ENCODE assay signal across 18 cellular contexts in genomic region chr1:67761054-67761453, GRCh38.
DNase-seq lines count a peak whose midpoint lies in the region; ATAC-seq and TF ChIP-seq lines count a peak whose summit lies in the region.
"Had no signal": no experiment of that assay in that cellular context is flagged by ENCODE, and none has a peak within 500 bp of the region (broad histone marks: within the 10 kb centered on the region; RNA-seq: fewer than 3 reads in every experiment).

No MANE protein-coding gene starts in this region.

- H3F3A ChIP-seq in GM23248 (ENCODE audit: insufficient read depth): peaks cover 36% of the 10 kb centered on the region

- H2AFZ ChIP-seq in GM23248: no peak overlapping the region

- H3K79me2 ChIP-seq in GM23248 (ENCODE audit: insufficient read depth): peaks cover 92% of the 10 kb centered on the region

- H3K9me2 ChIP-seq in GM23248 (ENCODE audit: insufficient read depth): no peaks in the 10 kb centered on the region

- no peaks in the 10 kb centered on the region for H3K36me3 Mint-ChIP-seq in immature natural killer cell
- H3K36me3 Mint-ChIP-seq: CD14-positive monocyte, mesothelial cell of epicardium had no signal

- 47% methylated on average over 2 of the region's 2 CpGs for WGBS in GM23248 (ENCODE audit: low coverage in 1 of 2, low lambda C conversion rate in 2 of 2, missing lambda C conversion rate in 2 of 2), 2 experiments
- 67 to 76% methylated on average over 2 of the region's 2 CpGs for WGBS in gastroesophageal sphincter (ENCODE audit: low coverage in 1 of 2), 2 donors

- H3K9me3 Mint-ChIP-seq in immature natural killer cell: no peaks in the 10 kb centered on the region
- H3K9me3 Mint-ChIP-seq: CD14-positive monocyte, mesothelial cell of epicardium, neural crest cell had no signal

- no peaks in the 10 kb centered on the region for H3K36me3 ChIP-seq in GM23248 (ENCODE audit: low read depth)
- peaks cover 5% of the 10 kb centered on the region for H3K36me3 ChIP-seq in adipocyte (ENCODE audit: control insufficient read depth, insufficient read depth, low read length, severe bottlenecking)
- H3K36me3 ChIP-seq in gastroesophageal sphincter: no peaks in the 10 kb centered on the region
- H3K36me3 ChIP-seq in skeletal muscle satellite cell (ENCODE audit: insufficient read depth, low read length): peaks cover 6% of the 10 kb centered on the region
- H3K36me3 ChIP-seq: adrenal gland, cardiac muscle cell, WERI-Rb-1 had no signal

- H3K27ac Mint-ChIP-seq in immature natural killer cell: no peak overlapping the region
- H3K27ac Mint-ChIP-seq: CD14-positive monocyte, mesothelial cell of epicardium had no signal

- no peaks in the 10 kb centered on the region for H3K9me3 ChIP-seq in GM23248 (ENCODE audit: low read depth)
- no peaks in the 10 kb centered on the region for H3K9me3 ChIP-seq in adipocyte (ENCODE audit: control insufficient read depth, low read length)
- H3K9me3 ChIP-seq in gastroesophageal sphincter: no peaks in the 10 kb centered on the region
- no peaks in the 10 kb centered on the region for H3K9me3 ChIP-seq in skeletal muscle satellite cell (replicated peaks; ENCODE audit: low read length)
- H3K9me3 ChIP-seq: adrenal gland had no signal

- DNase-seq in GM23248: peak; percentile 18
- DNase-seq in adipocyte (ENCODE audit: low read depth): no peak
- DNase-seq in activated gamma-delta T cell treated with Interleukin-2 at 50 U/mL for 16 hours: no peak
- no peak for DNase-seq in immature natural killer cell
- DNase-seq: activated CD4-positive, alpha-beta T cell treated with anti-CD3 and anti-CD28 coated beads, Interleukin-2, amount 50 U/mL, for 4 hours; activated effector memory CD4-positive, alpha-beta T cell treated with anti-CD3 and anti-CD28 coated beads, Interleukin-2, amount 50 U/mL, for 16 hours; left cardiac atrium; T-helper 2 cell; WERI-Rb-1 had no signal

- no peaks in the 10 kb centered on the region for H4K20me1 ChIP-seq in GM23248 (ENCODE audit: insufficient read depth)

- no peaks in the 10 kb centered on the region for H3K27me3 ChIP-seq in GM23248 (replicated peaks; ENCODE audit: insufficient read depth)
- H3K27me3 ChIP-seq in adipocyte (replicated peaks; ENCODE audit: control insufficient read depth, insufficient read depth, low read length): no peaks in the 10 kb centered on the region
- H3K27me3 ChIP-seq in gastroesophageal sphincter: no peaks in the 10 kb centered on the region
- H3K27me3 ChIP-seq in skeletal muscle satellite cell (ENCODE audit: control insufficient read depth, insufficient read depth, low read length): no peaks in the 10 kb centered on the region
- H3K27me3 ChIP-seq: adrenal gland, cardiac muscle cell had no signal

- in situ Hi-C loops in GM23248 (cut with MboI): loop anchor here (5.0 kb wide), 1 partner anchor 229 kb away; no protein-coding TSS in a partner anchor

- H3K27me3 Mint-ChIP-seq in immature natural killer cell (ENCODE audit: low read depth in 3 of 3): peaks cover 2 to 5% (median 2%) of the 10 kb centered on the region in 3 donors

- peak overlapping the region; percentile 62 for H3K4me2 ChIP-seq in GM23248 (ENCODE audit: unreplicated experiment)
- H3K4me2 ChIP-seq in skeletal muscle satellite cell (ENCODE audit: low read length): peak overlapping the region; percentile 44

- H3K9ac ChIP-seq in GM23248 (peak overlapping the region; percentile 59), adipocyte (ENCODE audit: low read length) (peak overlapping the region; percentile 51), skeletal muscle satellite cell (ENCODE audit: low read depth, low read length) (peak overlapping the region; percentile 43)

- no peak for ATAC-seq in gastroesophageal sphincter
- ATAC-seq in HG03565 (IDR thresholded peaks at IDR 0.05; ENCODE audit: unreplicated experiment): no peak
- no peak for ATAC-seq in GM21576 (IDR thresholded peaks at IDR 0.05; ENCODE audit: unreplicated experiment)

- no peak overlapping the region for H3K4me3 Mint-ChIP-seq in immature natural killer cell
- H3K4me3 Mint-ChIP-seq: CD14-positive monocyte, mesothelial cell of epicardium, neural crest cell had no signal

- no peak for TF ChIP-seq CTCF in gastroesophageal sphincter (IDR thresholded peaks at IDR 0.05)

- H3K4me1 Mint-ChIP-seq in immature natural killer cell: peaks cover 0 to 2% of the 10 kb centered on the region in 2 donors

- TF ChIP-seq EP300 in gastroesophageal sphincter (IDR thresholded peaks at IDR 0.05): no peak

- peaks cover 50% of the 10 kb centered on the region for H3K4me1 ChIP-seq in GM23248 (ENCODE audit: insufficient read depth)
- H3K4me1 ChIP-seq in adipocyte (ENCODE audit: control insufficient read depth, insufficient read depth, low read length): peaks cover 42% of the 10 kb centered on the region
- H3K4me1 ChIP-seq in gastroesophageal sphincter: peaks cover 7 to 79% (median 13%) of the 10 kb centered on the region in 3 donors
- peaks cover 44% of the 10 kb centered on the region for H3K4me1 ChIP-seq in skeletal muscle satellite cell (ENCODE audit: control insufficient read depth, insufficient read depth, low read length)

- H3K27ac ChIP-seq in GM23248: peak overlapping the region; percentile 82
- H3K27ac ChIP-seq in gastroesophageal sphincter: peak overlapping the region in 3 of 4 donors; percentile 45 to 60 (median 47)
- H3K27ac ChIP-seq: adrenal gland, cardiac muscle cell, WERI-Rb-1 had no signal

- H3K4me3 ChIP-seq in GM23248 (no peak overlapping the region), adipocyte (ENCODE audit: low read length) (no peak overlapping the region), gastroesophageal sphincter (no peak overlapping the region), skeletal muscle satellite cell (ENCODE audit: low read length) (no peak overlapping the region)
- H3K4me3 ChIP-seq: adrenal gland, cardiac muscle cell had no signal

- no peak for TF ChIP-seq POLR2A in gastroesophageal sphincter (IDR thresholded peaks at IDR 0.05)
